In genomic region chr1:119001181-119002018, GRCh38 we compare ENCODE assay signal across 9 cellular contexts. TPM values are rescaled to one million over a fixed set of nuclear protein-coding genes. Genes with fewer than 3 reads are reported as not detected.
DNase-seq lines count a peak whose midpoint lies in the region; ATAC-seq and TF ChIP-seq lines count a peak whose summit lies in the region.
"Had no signal": no experiment of that assay in that cellular context is flagged by ENCODE, and none has a peak within 500 bp of the region (broad histone marks: within the 10 kb centered on the region; RNA-seq: fewer than 3 reads in every experiment).

No MANE protein-coding gene starts in this region.

- ATAC-seq in PC-3, result peak; percentile 29
- no peak for ATAC-seq in naive thymus-derived CD8-positive, alpha-beta T cell

- peak overlapping the region; percentile 12; the same call in 1 of the 2 replicates for H2AFZ ChIP-seq in PC-3 (ENCODE audit: low read length)

- H3K27ac ChIP-seq in PC-3 (ENCODE audit: low read length), result no peak overlapping the region
- H3K27ac ChIP-seq in A673 (ENCODE audit: low read depth, low read length, poor library complexity, severe bottlenecking), result no peak overlapping the region

- CTCF ChIA-PET in PC-3 (lab: Charles Lee) (no interaction called here), A673 (lab: Charles Lee) (no interaction called here)

- H3K36me3 Mint-ChIP-seq in naive thymus-derived CD8-positive, alpha-beta T cell, result peaks cover 10 to 30% (median 27%) of the 10 kb centered on the region in 3 donors

- H3K27me3 Mint-ChIP-seq in naive thymus-derived CD8-positive, alpha-beta T cell, result peaks cover 54 to 91% (median 81%) of the 10 kb centered on the region in 5 donors

- H3K4me1 ChIP-seq in PC-3 (ENCODE audit: insufficient read depth, low read length) (peaks cover 8% of the 10 kb centered on the region), A673 (ENCODE audit: insufficient read depth, low read length, poor library complexity, severe bottlenecking) (no peaks in the 10 kb centered on the region)

- H3K27me3 ChIP-seq in PC-3 (ENCODE audit: low read length) (no peaks in the 10 kb centered on the region), A673 (replicated peaks; ENCODE audit: insufficient read depth, low read depth, low read length, poor library complexity) (peaks cover 34% of the 10 kb centered on the region)

- H3K4me2 ChIP-seq in PC-3 (ENCODE audit: low read length), result peak overlapping the region; percentile 15; the same call in 1 of the 2 replicates

- H3K36me3 ChIP-seq in PC-3 (ENCODE audit: low read depth, low read length) (no peaks in the 10 kb centered on the region), A673 (ENCODE audit: insufficient read depth, low read length, poor library complexity, severe bottlenecking) (no peaks in the 10 kb centered on the region)

- H3F3A ChIP-seq in PC-3 (ENCODE audit: low read length, unreplicated experiment), result no peaks in the 10 kb centered on the region

- H3K9ac ChIP-seq in PC-3 (ENCODE audit: low read length), result no peak overlapping the region

- H3K9me3 ChIP-seq in PC-3 (ENCODE audit: low read length) (no peaks in the 10 kb centered on the region), A673 (ENCODE audit: low read depth, low read length, poor library complexity, severe bottlenecking) (no peaks in the 10 kb centered on the region)

- peak overlapping the region in 2 of 10 donors; percentile 24 to 38 for H3K4me3 Mint-ChIP-seq in naive thymus-derived CD8-positive, alpha-beta T cell

- POLR2A ChIA-PET in PC-3 (lab: Charles Lee; ENCODE audit: unreplicated experiment) (no interaction called here), A673 (lab: Charles Lee; ENCODE audit: low non-redundant PET) (no interaction called here)
- POLR2A ChIA-PET in naive thymus-derived CD8-positive, alpha-beta T cell (lab: Charles Lee), result no interaction called here

- H3K79me2 ChIP-seq in PC-3 (ENCODE audit: low read length), result no peaks in the 10 kb centered on the region

- BruUV-seq in PC-3 (replicated peaks; lab: Mats Ljungman, UMichigan) (no TSS peak), A673 (replicated peaks; lab: Mats Ljungman, UMichigan) (no TSS peak)

- no peak for DNase-seq in PC-3
- DNase-seq in fibroblast of villous mesenchyme (ENCODE audit: low read depth), result no peak
- DNase-seq in posterior vena cava (ENCODE audit: low spot score), result peak; percentile 84
- DNase-seq in A673 (ENCODE audit: low spot score), result no peak
- no peak for DNase-seq in naive thymus-derived CD8-positive, alpha-beta T cell
- no peak for DNase-seq in NCI-H526 treated with DMSO at 0.1 percent for 48 hours (lab: John Stamatoyannopoulos, UW)
- DNase-seq in stimulated activated CD4-positive, alpha-beta T cell treated with anti-CD3 and anti-CD28 coated beads, Interleukin-4, amount 100 ng/mL, for 4 hours, result no peak
- DNase-seq: NCI-H1694 had no signal

- intact Hi-C loops in PC-3 (cut with micrococcal nuclease), result no loop called here
- intact Hi-C loops in posterior vena cava (cut with DNase I), result no loop called here
- intact Hi-C loops in A673 (cut with micrococcal nuclease; ENCODE audit: unreplicated experiment), result no loop called here

- H3K9me2 ChIP-seq in PC-3 (replicated peaks; ENCODE audit: low read length), result no peaks in the 10 kb centered on the region

- peaks cover 4 to 17% (median 10%) of the 10 kb centered on the region in 4 donors for H3K4me1 Mint-ChIP-seq in naive thymus-derived CD8-positive, alpha-beta T cell

- H3K9me3 Mint-ChIP-seq in naive thymus-derived CD8-positive, alpha-beta T cell, result peaks cover 0 to 56% (median 17%) of the 10 kb centered on the region in 9 donors

- H4K20me1 ChIP-seq in PC-3 (ENCODE audit: low read length), result no peaks in the 10 kb centered on the region

- TF ChIP-seq CTCF in GM12874 (IDR thresholded peaks at IDR 0.05; ENCODE audit: insufficient read depth, low read depth, low read length) (0 out of 2 replicates have a peak, but pooled peaks have one; percentile 10), PC-3 (conservative IDR thresholded peaks at IDR 0.05; ENCODE audit: low read depth, low read length) (no peak), fibroblast of villous mesenchyme (IDR thresholded peaks at IDR 0.05; ENCODE audit: insufficient read depth, low read depth, low read length) (no peak), A673 (conservative IDR thresholded peaks at IDR 0.05; ENCODE audit: low read depth, low read length) (no peak)

- no peak overlapping the region for H3K27ac Mint-ChIP-seq in naive thymus-derived CD8-positive, alpha-beta T cell

- H3K4me3 ChIP-seq in PC-3 (ENCODE audit: low read length) (no peak overlapping the region), fibroblast of villous mesenchyme (ENCODE audit: low read depth, low read length) (peak overlapping the region; percentile 32), A673 (ENCODE audit: low read depth, low read length, poor library complexity, severe bottlenecking) (no peak overlapping the region)

RNA-seq across cellular contexts. Expression of gene TBX15, which starts 13.3 kb away (rescaled TPM):
- total RNA-seq in PC-3 (2014; rRNA removed), result 0.58 TPM in 1 of 2 replicates, not detected in the other
- total RNA-seq in fibroblast of villous mesenchyme, result under 0.01 TPM in 2 replicates
- total RNA-seq in posterior vena cava, result 1 to 10 TPM; 2.5 to 4.8 TPM
- total RNA-seq in A673 (2021), result 0.31 and 0.32 TPM in 2 replicates
- not detected for total RNA-seq in naive thymus-derived CD8-positive, alpha-beta T cell
- polyA plus RNA-seq in naive thymus-derived CD8-positive, alpha-beta T cell, result not detected
